In genomic region chr14:28773917-28774691, GRCh38 we compare ENCODE assay signal across 9 cellular contexts. TPM values are rescaled to one million over a fixed set of nuclear protein-coding genes. Genes with fewer than 3 reads are reported as not detected.
A peak's percentile ranks its signal among the peaks of the same experiment; 100 is the strongest.
DNase-seq lines count a peak whose midpoint lies in the region; ATAC-seq and TF ChIP-seq lines count a peak whose summit lies in the region.
"Had no signal": no experiment of that assay in that cellular context is flagged by ENCODE, and none has a peak within 500 bp of the region (broad histone marks: within the 10 kb centered on the region; RNA-seq: fewer than 3 reads in every experiment).

No MANE protein-coding gene starts in this region.

- H3K9ac ChIP-seq in adipocyte (ENCODE audit: low read length) = no peak overlapping the region

- no peaks in the 10 kb centered on the region for H3K36me3 ChIP-seq in adipocyte (ENCODE audit: control insufficient read depth, insufficient read depth, low read length, severe bottlenecking)

- H3K9me3 ChIP-seq in adipocyte (ENCODE audit: control insufficient read depth, low read length) = peaks cover 7% of the 10 kb centered on the region

- H3K36me3 Mint-ChIP-seq in mesothelial cell of epicardium = no peaks in the 10 kb centered on the region

- ATAC-seq in HG03442 (IDR thresholded peaks at IDR 0.05; ENCODE audit: unreplicated experiment) (peak; percentile 79), HG02885 (IDR thresholded peaks at IDR 0.05; ENCODE audit: poor library complexity, unreplicated experiment) (no peak)

- no peak overlapping the region for H3K27ac ChIP-seq in C4-2B

- peaks cover 98% of the 10 kb centered on the region for H3K27me3 Mint-ChIP-seq in mesothelial cell of epicardium (ENCODE audit: low read depth)

- peaks cover 4% of the 10 kb centered on the region for H3K4me1 Mint-ChIP-seq in mesothelial cell of epicardium

- H3K27me3 ChIP-seq in adipocyte (replicated peaks; ENCODE audit: control insufficient read depth, insufficient read depth, low read length) = peaks cover 94% of the 10 kb centered on the region

- H3K4me3 ChIP-seq in adipocyte (ENCODE audit: low read length) = peak overlapping the region; percentile 58

- 0 out of 2 replicates have a peak, but pooled peaks have one; percentile 3 for TF ChIP-seq CTCF in C4-2B (conservative IDR thresholded peaks at IDR 0.05)
- TF ChIP-seq CTCF in mesothelial cell of epicardium (IDR thresholded peaks at IDR 0.05; ENCODE audit: unreplicated experiment) = no peak

- no peaks in the 10 kb centered on the region for H3K9me3 Mint-ChIP-seq in mesothelial cell of epicardium

- no peaks in the 10 kb centered on the region for H3K4me1 ChIP-seq in adipocyte (ENCODE audit: control insufficient read depth, insufficient read depth, low read length)

- H3K4me3 Mint-ChIP-seq in mesothelial cell of epicardium = no peak overlapping the region

- no peak overlapping the region for H3K27ac Mint-ChIP-seq in mesothelial cell of epicardium

- peak; percentile 58 for DNase-seq in adipocyte (ENCODE audit: low read depth)
- peak; percentile 25 for DNase-seq in kidney tubule cell (ENCODE audit: low spot score)
- no peak for DNase-seq in mesothelial cell of epicardium (ENCODE audit: low spot score in 2 of 2, unreplicated experiment in 2 of 2)
- DNase-seq in T1000 (lab: John Stamatoyannopoulos, UW) = no peak
- no peak for DNase-seq in stimulated activated CD4-positive, alpha-beta T cell treated with anti-CD3 and anti-CD28 coated beads, Interleukin-2, amount 100 ng/mL, for 48 hours
- DNase-seq: SW 1271 had no signal

RNA-seq across cellular contexts. Expression of gene FOXG1, which starts 7.5 kb away (rescaled TPM):
- not detected in 3 replicates for total RNA-seq in mesothelial cell of epicardium

Comparison
In these comparisons a context has a peak if more than half of its experiments do, and no peak if none do; other contexts are left out.
1. DNase-seq: peak in adipocyte (single experiment) and kidney tubule cell (single experiment); none in mesothelial cell of epicardium (0 of 2), T1000 (single experiment) and stimulated activated CD4-positive, alpha-beta T cell treated with anti-CD3 and anti-CD28 coated beads, Interleukin-2, amount 100 ng/mL, for 48 hours (0 of 2).